In the genomic region with DNA sequence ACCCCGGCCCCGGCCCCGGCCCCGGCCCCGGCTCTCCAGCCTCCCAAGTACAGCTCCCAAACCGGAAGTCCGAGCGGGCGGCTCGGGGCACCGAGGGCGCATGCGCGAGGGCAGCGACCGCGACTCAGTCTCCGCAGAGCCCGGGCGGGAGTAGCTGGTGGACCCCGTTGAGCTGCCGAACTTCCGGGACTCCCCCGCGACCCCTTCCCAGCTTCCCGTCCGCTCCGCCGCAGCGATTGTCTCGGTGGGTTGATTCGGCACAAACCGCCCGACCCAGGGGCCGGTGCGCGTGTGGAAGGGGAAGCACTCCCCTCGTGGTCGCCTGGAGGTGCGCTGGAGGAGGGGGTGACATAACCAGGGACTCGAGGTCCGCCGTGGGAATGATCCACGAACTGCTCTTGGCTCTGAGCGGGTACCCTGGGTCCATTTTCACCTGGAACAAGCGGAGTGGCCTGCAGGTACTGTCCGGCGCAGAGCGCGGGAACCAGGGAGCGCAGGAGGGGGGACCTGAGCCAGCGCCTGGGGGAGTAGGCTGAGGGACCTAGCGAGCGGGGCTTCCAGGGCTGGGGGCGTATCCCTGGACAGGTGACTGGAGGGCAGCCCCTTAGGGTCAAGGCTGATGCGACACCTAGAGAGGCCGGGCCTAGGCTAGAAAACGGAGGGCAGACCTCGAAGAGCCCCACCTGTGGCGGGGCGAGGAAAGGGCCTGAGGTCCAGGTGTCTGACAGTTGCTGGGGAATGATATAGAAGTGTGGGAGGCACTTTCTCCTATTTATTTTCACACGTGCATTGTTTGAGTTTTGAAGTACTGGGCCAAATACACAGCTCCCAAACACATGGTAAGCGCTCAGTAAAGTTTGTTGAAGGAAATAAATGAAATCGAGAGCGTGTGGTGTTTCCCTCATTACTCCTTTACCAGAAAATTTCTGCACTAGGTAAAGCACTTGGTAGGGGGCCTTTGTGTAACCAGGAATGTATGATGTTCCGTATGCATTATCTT, we compare ENCODE assay signal across 1 cellular context.
TF ChIP-seq lines count a peak whose summit lies in the region.

A gene with protein sequence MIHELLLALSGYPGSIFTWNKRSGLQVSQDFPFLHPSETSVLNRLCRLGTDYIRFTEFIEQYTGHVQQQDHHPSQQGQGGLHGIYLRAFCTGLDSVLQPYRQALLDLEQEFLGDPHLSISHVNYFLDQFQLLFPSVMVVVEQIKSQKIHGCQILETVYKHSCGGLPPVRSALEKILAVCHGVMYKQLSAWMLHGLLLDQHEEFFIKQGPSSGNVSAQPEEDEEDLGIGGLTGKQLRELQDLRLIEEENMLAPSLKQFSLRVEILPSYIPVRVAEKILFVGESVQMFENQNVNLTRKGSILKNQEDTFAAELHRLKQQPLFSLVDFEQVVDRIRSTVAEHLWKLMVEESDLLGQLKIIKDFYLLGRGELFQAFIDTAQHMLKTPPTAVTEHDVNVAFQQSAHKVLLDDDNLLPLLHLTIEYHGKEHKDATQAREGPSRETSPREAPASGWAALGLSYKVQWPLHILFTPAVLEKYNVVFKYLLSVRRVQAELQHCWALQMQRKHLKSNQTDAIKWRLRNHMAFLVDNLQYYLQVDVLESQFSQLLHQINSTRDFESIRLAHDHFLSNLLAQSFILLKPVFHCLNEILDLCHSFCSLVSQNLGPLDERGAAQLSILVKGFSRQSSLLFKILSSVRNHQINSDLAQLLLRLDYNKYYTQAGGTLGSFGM (plus strand): TSS at position 127 of the 1,000 bp plus-strand sequence. CDS start 254 bp downstream, at position 381.
A gene (minus strand): TSS at position 69 of the 1,000 bp plus-strand sequence. CDS start 1,130 bp downstream, outside the sequence.

TF ChIP-seq in HepG2, 621 proteins besides CTCF, POLR2A, EP300 and RAD21 (continued from another document and continues in another):
- TF ChIP-seq, protein P1, sequence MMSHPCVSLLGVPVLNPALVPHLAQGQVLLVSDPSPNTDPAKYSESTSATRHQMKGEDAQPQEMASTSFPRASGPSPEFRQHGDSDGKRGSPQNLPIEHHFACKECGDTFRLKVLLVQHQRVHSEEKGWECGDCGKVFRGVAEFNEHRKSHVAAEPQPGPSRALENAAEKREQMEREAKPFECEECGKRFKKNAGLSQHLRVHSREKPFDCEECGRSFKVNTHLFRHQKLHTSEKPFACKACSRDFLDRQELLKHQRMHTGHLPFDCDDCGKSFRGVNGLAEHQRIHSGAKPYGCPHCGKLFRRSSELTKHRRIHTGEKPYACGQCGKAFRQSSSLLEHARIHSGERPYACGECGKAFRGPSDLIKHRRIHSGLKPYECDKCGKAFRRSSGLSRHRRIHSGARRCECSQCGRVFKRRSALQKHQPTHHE (CRISPR knock-in tag; IDR thresholded peaks at IDR 0.05; ENCODE audit: borderline replicate concordance), result 0 out of 2 replicates have a peak, but pooled peaks have one; percentile 28
- TF ChIP-seq SRY (CRISPR knock-in tag; IDR thresholded peaks at IDR 0.05) (0 out of 2 replicates have a peak, but pooled peaks have one; percentile 21), ZNF841 (CRISPR knock-in tag; IDR thresholded peaks at IDR 0.05; ENCODE audit: borderline replicate concordance) (no peak), ZSCAN22 (CRISPR knock-in tag; IDR thresholded peaks at IDR 0.05) (peak; percentile 60; the same call in 1 of the 2 replicates), ZNF614 (CRISPR knock-in tag; IDR thresholded peaks at IDR 0.05; ENCODE audit: borderline replicate concordance) (peak; percentile 23; the same call in 1 of the 2 replicates), CCAR2 (optimal IDR thresholded peaks at IDR 0.05; ENCODE audit: low read depth, low read length) (no peak), ZNF232 (CRISPR knock-in tag; IDR thresholded peaks at IDR 0.05; ENCODE audit: borderline replicate concordance) (0 out of 2 replicates have a peak, but pooled peaks have one; percentile 26), ZNF235 (CRISPR knock-in tag; IDR thresholded peaks at IDR 0.05; ENCODE audit: borderline replicate concordance) (no peak), NCOR1 (IDR thresholded peaks at IDR 0.05; ENCODE audit: borderline replicate concordance, low read length) (no peak), KAT7 (CRISPR knock-in tag; IDR thresholded peaks at IDR 0.05; ENCODE audit: borderline replicate concordance) (peak; percentile 83; the same call in 1 of the 2 replicates), CCDC6 (CRISPR knock-in tag; IDR thresholded peaks at IDR 0.05) (no peak; the same call in 1 of the 2 replicates), MZF1 (CRISPR knock-in tag; IDR thresholded peaks at IDR 0.05; ENCODE audit: borderline replicate concordance) (peak; percentile 72; the same call in 1 of the 2 replicates), ZNF670 (CRISPR knock-in tag; IDR thresholded peaks at IDR 0.05; ENCODE audit: borderline replicate concordance) (peak; percentile 77; the same call in 1 of the 2 replicates), NFATC3 (CRISPR knock-in tag; IDR thresholded peaks at IDR 0.05) (no peak), ZNF121 (CRISPR knock-in tag; IDR thresholded peaks at IDR 0.05) (no peak), ZNF598 (CRISPR knock-in tag; IDR thresholded peaks at IDR 0.05; ENCODE audit: borderline replicate concordance) (peak; percentile 75; the same call in 1 of the 2 replicates), REL (CRISPR knock-in tag; conservative IDR thresholded peaks at IDR 0.05) (peak; percentile 72; the same call in 1 of the 2 replicates), MIXL1 (CRISPR knock-in tag; IDR thresholded peaks at IDR 0.05) (no peak), KAT8 (CRISPR knock-in tag; IDR thresholded peaks at IDR 0.05) (peak; percentile 81; the same call in 1 of the 2 replicates), NKX3-1 (CRISPR knock-in tag; IDR thresholded peaks at IDR 0.05) (no peak), TCF7L2 (IDR thresholded peaks at IDR 0.05; ENCODE audit: low read depth, low read length) (no peak), TBX2 (CRISPR knock-in tag; IDR thresholded peaks at IDR 0.05; ENCODE audit: borderline replicate concordance) (peak; percentile 94), MXD4 (CRISPR knock-in tag; IDR thresholded peaks at IDR 0.05) (peak; percentile 76; the same call in 1 of the 2 replicates), FLYWCH1 (CRISPR knock-in tag; IDR thresholded peaks at IDR 0.05) (0 out of 2 replicates have a peak, but pooled peaks have one; percentile 66), ZBTB8A (CRISPR knock-in tag; IDR thresholded peaks at IDR 0.05; ENCODE audit: borderline replicate concordance, low read depth) (no peak)
- TF ChIP-seq, protein P2, sequence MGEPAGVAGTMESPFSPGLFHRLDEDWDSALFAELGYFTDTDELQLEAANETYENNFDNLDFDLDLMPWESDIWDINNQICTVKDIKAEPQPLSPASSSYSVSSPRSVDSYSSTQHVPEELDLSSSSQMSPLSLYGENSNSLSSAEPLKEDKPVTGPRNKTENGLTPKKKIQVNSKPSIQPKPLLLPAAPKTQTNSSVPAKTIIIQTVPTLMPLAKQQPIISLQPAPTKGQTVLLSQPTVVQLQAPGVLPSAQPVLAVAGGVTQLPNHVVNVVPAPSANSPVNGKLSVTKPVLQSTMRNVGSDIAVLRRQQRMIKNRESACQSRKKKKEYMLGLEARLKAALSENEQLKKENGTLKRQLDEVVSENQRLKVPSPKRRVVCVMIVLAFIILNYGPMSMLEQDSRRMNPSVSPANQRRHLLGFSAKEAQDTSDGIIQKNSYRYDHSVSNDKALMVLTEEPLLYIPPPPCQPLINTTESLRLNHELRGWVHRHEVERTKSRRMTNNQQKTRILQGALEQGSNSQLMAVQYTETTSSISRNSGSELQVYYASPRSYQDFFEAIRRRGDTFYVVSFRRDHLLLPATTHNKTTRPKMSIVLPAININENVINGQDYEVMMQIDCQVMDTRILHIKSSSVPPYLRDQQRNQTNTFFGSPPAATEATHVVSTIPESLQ (CRISPR knock-in tag; conservative IDR thresholded peaks at IDR 0.05), result 0 out of 2 replicates have a peak, but pooled peaks have one; percentile 72
- TF ChIP-seq, protein P3, sequence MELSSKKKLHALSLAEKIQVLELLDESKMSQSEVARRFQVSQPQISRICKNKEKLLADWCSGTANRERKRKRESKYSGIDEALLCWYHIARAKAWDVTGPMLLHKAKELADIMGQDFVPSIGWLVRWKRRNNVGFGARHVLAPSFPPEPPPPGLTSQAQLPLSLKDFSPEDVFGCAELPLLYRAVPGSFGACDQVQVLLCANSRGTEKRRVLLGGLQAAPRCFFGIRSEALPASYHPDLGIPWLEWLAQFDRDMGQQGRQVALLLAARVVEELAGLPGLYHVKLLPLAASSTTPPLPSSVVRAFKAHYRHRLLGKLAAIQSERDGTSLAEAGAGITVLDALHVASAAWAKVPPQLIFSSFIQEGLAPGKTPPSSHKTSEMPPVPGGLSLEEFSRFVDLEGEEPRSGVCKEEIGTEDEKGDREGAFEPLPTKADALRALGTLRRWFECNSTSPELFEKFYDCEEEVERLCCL (CRISPR knock-in tag; IDR thresholded peaks at IDR 0.05; ENCODE audit: borderline replicate concordance), result no peak
- TF ChIP-seq, protein P4, sequence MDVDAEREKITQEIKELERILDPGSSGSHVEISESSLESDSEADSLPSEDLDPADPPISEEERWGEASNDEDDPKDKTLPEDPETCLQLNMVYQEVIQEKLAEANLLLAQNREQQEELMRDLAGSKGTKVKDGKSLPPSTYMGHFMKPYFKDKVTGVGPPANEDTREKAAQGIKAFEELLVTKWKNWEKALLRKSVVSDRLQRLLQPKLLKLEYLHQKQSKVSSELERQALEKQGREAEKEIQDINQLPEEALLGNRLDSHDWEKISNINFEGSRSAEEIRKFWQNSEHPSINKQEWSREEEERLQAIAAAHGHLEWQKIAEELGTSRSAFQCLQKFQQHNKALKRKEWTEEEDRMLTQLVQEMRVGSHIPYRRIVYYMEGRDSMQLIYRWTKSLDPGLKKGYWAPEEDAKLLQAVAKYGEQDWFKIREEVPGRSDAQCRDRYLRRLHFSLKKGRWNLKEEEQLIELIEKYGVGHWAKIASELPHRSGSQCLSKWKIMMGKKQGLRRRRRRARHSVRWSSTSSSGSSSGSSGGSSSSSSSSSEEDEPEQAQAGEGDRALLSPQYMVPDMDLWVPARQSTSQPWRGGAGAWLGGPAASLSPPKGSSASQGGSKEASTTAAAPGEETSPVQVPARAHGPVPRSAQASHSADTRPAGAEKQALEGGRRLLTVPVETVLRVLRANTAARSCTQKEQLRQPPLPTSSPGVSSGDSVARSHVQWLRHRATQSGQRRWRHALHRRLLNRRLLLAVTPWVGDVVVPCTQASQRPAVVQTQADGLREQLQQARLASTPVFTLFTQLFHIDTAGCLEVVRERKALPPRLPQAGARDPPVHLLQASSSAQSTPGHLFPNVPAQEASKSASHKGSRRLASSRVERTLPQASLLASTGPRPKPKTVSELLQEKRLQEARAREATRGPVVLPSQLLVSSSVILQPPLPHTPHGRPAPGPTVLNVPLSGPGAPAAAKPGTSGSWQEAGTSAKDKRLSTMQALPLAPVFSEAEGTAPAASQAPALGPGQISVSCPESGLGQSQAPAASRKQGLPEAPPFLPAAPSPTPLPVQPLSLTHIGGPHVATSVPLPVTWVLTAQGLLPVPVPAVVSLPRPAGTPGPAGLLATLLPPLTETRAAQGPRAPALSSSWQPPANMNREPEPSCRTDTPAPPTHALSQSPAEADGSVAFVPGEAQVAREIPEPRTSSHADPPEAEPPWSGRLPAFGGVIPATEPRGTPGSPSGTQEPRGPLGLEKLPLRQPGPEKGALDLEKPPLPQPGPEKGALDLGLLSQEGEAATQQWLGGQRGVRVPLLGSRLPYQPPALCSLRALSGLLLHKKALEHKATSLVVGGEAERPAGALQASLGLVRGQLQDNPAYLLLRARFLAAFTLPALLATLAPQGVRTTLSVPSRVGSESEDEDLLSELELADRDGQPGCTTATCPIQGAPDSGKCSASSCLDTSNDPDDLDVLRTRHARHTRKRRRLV (CRISPR knock-in tag; IDR thresholded peaks at IDR 0.05), result peak; percentile 42; the same call in 1 of the 2 replicates
- TF ChIP-seq, protein P5, sequence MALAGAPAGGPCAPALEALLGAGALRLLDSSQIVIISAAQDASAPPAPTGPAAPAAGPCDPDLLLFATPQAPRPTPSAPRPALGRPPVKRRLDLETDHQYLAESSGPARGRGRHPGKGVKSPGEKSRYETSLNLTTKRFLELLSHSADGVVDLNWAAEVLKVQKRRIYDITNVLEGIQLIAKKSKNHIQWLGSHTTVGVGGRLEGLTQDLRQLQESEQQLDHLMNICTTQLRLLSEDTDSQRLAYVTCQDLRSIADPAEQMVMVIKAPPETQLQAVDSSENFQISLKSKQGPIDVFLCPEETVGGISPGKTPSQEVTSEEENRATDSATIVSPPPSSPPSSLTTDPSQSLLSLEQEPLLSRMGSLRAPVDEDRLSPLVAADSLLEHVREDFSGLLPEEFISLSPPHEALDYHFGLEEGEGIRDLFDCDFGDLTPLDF (CRISPR knock-in tag; IDR thresholded peaks at IDR 0.05), result 0 out of 2 replicates have a peak, but pooled peaks have one; percentile 56
- TF ChIP-seq, protein P6, sequence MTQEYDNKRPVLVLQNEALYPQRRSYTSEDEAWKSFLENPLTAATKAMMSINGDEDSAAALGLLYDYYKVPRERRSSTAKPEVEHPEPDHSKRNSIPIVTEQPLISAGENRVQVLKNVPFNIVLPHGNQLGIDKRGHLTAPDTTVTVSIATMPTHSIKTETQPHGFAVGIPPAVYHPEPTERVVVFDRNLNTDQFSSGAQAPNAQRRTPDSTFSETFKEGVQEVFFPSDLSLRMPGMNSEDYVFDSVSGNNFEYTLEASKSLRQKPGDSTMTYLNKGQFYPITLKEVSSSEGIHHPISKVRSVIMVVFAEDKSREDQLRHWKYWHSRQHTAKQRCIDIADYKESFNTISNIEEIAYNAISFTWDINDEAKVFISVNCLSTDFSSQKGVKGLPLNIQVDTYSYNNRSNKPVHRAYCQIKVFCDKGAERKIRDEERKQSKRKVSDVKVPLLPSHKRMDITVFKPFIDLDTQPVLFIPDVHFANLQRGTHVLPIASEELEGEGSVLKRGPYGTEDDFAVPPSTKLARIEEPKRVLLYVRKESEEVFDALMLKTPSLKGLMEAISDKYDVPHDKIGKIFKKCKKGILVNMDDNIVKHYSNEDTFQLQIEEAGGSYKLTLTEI (CRISPR knock-in tag; conservative IDR thresholded peaks at IDR 0.05), result no peak
- TF ChIP-seq, protein P7, sequence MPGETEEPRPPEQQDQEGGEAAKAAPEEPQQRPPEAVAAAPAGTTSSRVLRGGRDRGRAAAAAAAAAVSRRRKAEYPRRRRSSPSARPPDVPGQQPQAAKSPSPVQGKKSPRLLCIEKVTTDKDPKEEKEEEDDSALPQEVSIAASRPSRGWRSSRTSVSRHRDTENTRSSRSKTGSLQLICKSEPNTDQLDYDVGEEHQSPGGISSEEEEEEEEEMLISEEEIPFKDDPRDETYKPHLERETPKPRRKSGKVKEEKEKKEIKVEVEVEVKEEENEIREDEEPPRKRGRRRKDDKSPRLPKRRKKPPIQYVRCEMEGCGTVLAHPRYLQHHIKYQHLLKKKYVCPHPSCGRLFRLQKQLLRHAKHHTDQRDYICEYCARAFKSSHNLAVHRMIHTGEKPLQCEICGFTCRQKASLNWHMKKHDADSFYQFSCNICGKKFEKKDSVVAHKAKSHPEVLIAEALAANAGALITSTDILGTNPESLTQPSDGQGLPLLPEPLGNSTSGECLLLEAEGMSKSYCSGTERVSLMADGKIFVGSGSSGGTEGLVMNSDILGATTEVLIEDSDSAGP (CRISPR knock-in tag; IDR thresholded peaks at IDR 0.05; ENCODE audit: borderline replicate concordance), result peak; percentile 94
- TF ChIP-seq, protein P8, sequence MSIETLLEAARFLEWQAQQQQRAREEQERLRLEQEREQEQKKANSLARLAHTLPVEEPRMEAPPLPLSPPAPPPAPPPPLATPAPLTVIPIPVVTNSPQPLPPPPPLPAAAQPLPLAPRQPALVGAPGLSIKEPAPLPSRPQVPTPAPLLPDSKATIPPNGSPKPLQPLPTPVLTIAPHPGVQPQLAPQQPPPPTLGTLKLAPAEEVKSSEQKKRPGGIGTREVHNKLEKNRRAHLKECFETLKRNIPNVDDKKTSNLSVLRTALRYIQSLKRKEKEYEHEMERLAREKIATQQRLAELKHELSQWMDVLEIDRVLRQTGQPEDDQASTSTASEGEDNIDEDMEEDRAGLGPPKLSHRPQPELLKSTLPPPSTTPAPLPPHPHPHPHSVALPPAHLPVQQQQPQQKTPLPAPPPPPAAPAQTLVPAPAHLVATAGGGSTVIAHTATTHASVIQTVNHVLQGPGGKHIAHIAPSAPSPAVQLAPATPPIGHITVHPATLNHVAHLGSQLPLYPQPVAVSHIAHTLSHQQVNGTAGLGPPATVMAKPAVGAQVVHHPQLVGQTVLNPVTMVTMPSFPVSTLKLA (IDR thresholded peaks at IDR 0.05), result peak; percentile 81
